In the genomic region with DNA sequence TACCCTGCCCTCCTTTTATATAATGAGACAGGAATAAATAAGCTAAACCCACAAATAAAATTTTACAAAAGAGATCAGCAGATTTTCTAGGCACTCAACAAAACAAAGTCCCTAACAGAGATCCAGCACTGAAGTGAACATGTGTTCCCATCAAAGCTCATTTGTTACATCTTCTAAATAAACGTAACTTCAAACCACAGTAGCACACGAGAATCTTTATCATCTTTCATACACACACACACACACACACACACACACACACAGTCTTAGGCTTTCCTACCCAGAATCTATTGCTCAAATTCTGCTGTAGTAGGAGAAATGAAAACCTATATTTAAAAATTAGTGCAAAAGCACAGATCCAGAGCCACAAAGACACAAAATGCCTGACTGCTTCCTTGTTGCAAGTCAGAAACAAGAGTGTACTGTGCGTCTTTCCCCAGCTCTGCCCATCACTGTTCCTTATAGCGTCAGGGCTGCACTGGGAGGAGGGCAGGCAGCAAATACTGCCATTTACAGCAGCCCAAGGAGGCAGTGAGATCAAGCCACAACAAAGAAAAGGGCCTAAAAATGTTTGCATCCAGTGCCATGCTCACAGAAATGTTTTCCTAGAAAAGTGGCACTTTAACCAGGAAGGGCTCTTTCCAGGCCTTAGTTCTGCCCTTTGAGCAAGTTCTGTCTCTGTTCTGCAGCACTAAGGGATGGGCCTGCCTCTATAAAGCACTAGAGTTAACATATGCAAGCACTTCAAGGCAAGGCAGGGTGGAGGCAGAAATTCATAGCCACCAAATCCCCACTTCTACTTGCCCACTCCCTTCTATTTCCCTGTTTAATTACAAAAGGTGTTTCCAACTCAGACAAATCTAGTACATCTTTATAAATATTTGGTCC, we compare ENCODE assay signal across 1 cellular context.
TF ChIP-seq lines count a peak whose summit lies in the region.

No MANE protein-coding gene starts in this region.

TF ChIP-seq in K562, 482 proteins besides CTCF, POLR2A, EP300 and RAD21:
- TF ChIP-seq ZNF134 (CRISPR knock-in tag; conservative IDR thresholded peaks at IDR 0.05): no peak
- TF ChIP-seq ZNF24 (IDR thresholded peaks at IDR 0.05): no peak
- no peak for TF ChIP-seq NFRKB (IDR thresholded peaks at IDR 0.05; ENCODE audit: low read depth)
- TF ChIP-seq MCM2 (IDR thresholded peaks at IDR 0.05; ENCODE audit: low read depth): no peak
- no peak for TF ChIP-seq SNIP1 (IDR thresholded peaks at IDR 0.05; ENCODE audit: low read depth)
- TF ChIP-seq SMARCE1 (IDR thresholded peaks at IDR 0.05): no peak
- no peak for TF ChIP-seq ZNF444 (CRISPR knock-in tag; IDR thresholded peaks at IDR 0.05)
- TF ChIP-seq MYC (IDR thresholded peaks at IDR 0.05; ENCODE audit: low read depth, low read length): no peak
- no peak for TF ChIP-seq MYC (CRISPR knock-in tag; IDR thresholded peaks at IDR 0.05; ENCODE audit: borderline replicate concordance, low read depth)
- TF ChIP-seq, protein P1, sequence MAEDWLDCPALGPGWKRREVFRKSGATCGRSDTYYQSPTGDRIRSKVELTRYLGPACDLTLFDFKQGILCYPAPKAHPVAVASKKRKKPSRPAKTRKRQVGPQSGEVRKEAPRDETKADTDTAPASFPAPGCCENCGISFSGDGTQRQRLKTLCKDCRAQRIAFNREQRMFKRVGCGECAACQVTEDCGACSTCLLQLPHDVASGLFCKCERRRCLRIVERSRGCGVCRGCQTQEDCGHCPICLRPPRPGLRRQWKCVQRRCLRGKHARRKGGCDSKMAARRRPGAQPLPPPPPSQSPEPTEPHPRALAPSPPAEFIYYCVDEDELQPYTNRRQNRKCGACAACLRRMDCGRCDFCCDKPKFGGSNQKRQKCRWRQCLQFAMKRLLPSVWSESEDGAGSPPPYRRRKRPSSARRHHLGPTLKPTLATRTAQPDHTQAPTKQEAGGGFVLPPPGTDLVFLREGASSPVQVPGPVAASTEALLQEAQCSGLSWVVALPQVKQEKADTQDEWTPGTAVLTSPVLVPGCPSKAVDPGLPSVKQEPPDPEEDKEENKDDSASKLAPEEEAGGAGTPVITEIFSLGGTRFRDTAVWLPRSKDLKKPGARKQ (CRISPR knock-in tag; IDR thresholded peaks at IDR 0.05): no peak
